8 cellular contexts compared by ENCODE assay signal in genomic region chr11:13276454-13276851, GRCh38. TPM values are rescaled to one million over a fixed set of nuclear protein-coding genes. Genes with fewer than 3 reads are reported as not detected.
DNase-seq lines count a peak whose midpoint lies in the region; ATAC-seq and TF ChIP-seq lines count a peak whose summit lies in the region.

No MANE protein-coding gene starts in this region.

- no peak for DNase-seq in left ventricle myocardium inferior
- DNase-seq in Right ventricle myocardium superior: no peak
- no peak for DNase-seq in mammary epithelial cell
- no peak for DNase-seq in amniotic stem cell (lab: John Stamatoyannopoulos, UW)
- no peak for DNase-seq in RPMI8226
- no peak for DNase-seq in GM13977 (ENCODE audit: low spot score)

- H4K20me1 ChIP-seq in mammary epithelial cell (ENCODE audit: insufficient read depth, low read length): no peaks in the 10 kb centered on the region

- H3K4me3 ChIP-seq in left ventricle myocardium inferior: peak overlapping the region; percentile 100
- peak overlapping the region; percentile 78 to 96 (median 83) for H3K4me3 ChIP-seq in mammary epithelial cell (replicated peaks in 1 of 3; ENCODE audit: insufficient read depth in 1 of 3, low read depth in 2 of 3, low read length in 3 of 3)
- peak overlapping the region; percentile 89 for H3K4me3 ChIP-seq in mononuclear cell (ENCODE audit: low read length)

- peak overlapping the region; percentile 65 for H3K9ac ChIP-seq in mammary epithelial cell (ENCODE audit: insufficient read depth, low read length)

- ATAC-seq in Right ventricle myocardium superior (ENCODE audit: poor library complexity): no peak
- ATAC-seq in HG02588 (IDR thresholded peaks at IDR 0.05; ENCODE audit: unreplicated experiment): no peak

- BruUV-seq in mammary epithelial cell (replicated peaks; lab: Mats Ljungman, UMichigan): no TSS peak

- H3K4me2 ChIP-seq in mammary epithelial cell (ENCODE audit: insufficient read depth, low read depth, low read length): peak overlapping the region; percentile 82

- TF ChIP-seq CTCF in left ventricle myocardium inferior (IDR thresholded peaks at IDR 0.05; ENCODE audit: borderline replicate concordance): no peak
- TF ChIP-seq CTCF in mammary epithelial cell (conservative IDR thresholded peaks at IDR 0.05 in 1 of 2, IDR thresholded peaks at IDR 0.05 in 1 of 2; ENCODE audit: extremely low read depth in 1 of 2, insufficient read depth in 1 of 2, low read depth in 1 of 2, low read length in 2 of 2): no peak
- TF ChIP-seq CTCF in GM13977 (IDR thresholded peaks at IDR 0.05; ENCODE audit: extremely low read depth, insufficient read depth, missing control alignments): no peak

- WGBS in mammary epithelial cell (ENCODE audit: low coverage, missing lambda C conversion rate): 6% methylated on average over 8 of the region's 10 CpGs

- dilution Hi-C loops in mammary epithelial cell (cut with HindIII; ENCODE audit: low sequenced_read_pairs): loop anchor here (5.0 kb wide), 1 partner anchor 69 kb away; no protein-coding TSS in a partner anchor

- H3K9me3 ChIP-seq in left ventricle myocardium inferior (replicated peaks) (no peaks in the 10 kb centered on the region), mammary epithelial cell (replicated peaks; ENCODE audit: insufficient read depth, low read length) (no peaks in the 10 kb centered on the region), mononuclear cell (ENCODE audit: low read depth, low read length) (no peaks in the 10 kb centered on the region)

- intact Hi-C loops in left ventricle myocardium inferior (cut with micrococcal nuclease) (no loop called here), Right ventricle myocardium superior (cut with DNase I) (no loop called here), mammary epithelial cell (cut with micrococcal nuclease) (no loop called here)

- H3K4me1 ChIP-seq in left ventricle myocardium inferior: peaks cover 50% of the 10 kb centered on the region
- peaks cover 17% of the 10 kb centered on the region for H3K4me1 ChIP-seq in mammary epithelial cell (ENCODE audit: insufficient read depth, low read length)
- H3K4me1 ChIP-seq in mononuclear cell (ENCODE audit: insufficient read depth, low read length): peaks cover 39% of the 10 kb centered on the region

- H3K36me3 ChIP-seq in left ventricle myocardium inferior (no peaks in the 10 kb centered on the region), mammary epithelial cell (ENCODE audit: insufficient read depth, low read length) (no peaks in the 10 kb centered on the region)

- in situ Hi-C loops in mammary epithelial cell (cut with MboI; ENCODE audit: low sequenced_read_pairs in 2 of 2) (no loop called here), GM13977 (cut with MboI; ENCODE audit: low pct_unique_long_range_greater_than_20kb, low sequenced_read_pairs, unreplicated experiment) (no loop called here)

- H2AFZ ChIP-seq in mammary epithelial cell (ENCODE audit: low read depth, low read length): peak overlapping the region; percentile 66

- peaks cover 36% of the 10 kb centered on the region for H3K79me2 ChIP-seq in mammary epithelial cell (ENCODE audit: insufficient read depth, low read length)

- no peaks in the 10 kb centered on the region for H3K27me3 ChIP-seq in left ventricle myocardium inferior (ENCODE audit: low read depth)
- H3K27me3 ChIP-seq in mammary epithelial cell (ENCODE audit: insufficient read depth, low read length): no peaks in the 10 kb centered on the region
- peaks cover 36% of the 10 kb centered on the region for H3K27me3 ChIP-seq in mononuclear cell (ENCODE audit: insufficient read depth, low read length)

- peak overlapping the region; percentile 91 for H3K27ac ChIP-seq in left ventricle myocardium inferior (replicated peaks)
- peak overlapping the region; percentile 47 for H3K27ac ChIP-seq in mammary epithelial cell (ENCODE audit: insufficient read depth, low read depth, low read length)

- CTCF ChIA-PET in mammary epithelial cell (lab: Charles Lee; ENCODE audit: low non-redundant PET): no interaction called here

RNA-seq across cellular contexts. Expression of gene BMAL1, which starts 1.1 kb away (rescaled TPM):
- total RNA-seq in left ventricle myocardium inferior (7.1 TPM), Right ventricle myocardium superior (9.8 TPM), mammary epithelial cell (10 to 100 TPM; 20.8 to 21.2 TPM), mononuclear cell (89.9 TPM)
- 15.9 TPM for polyA plus RNA-seq in mammary epithelial cell
- 41.6 TPM for polyA minus RNA-seq in mammary epithelial cell
